In genomic region chr15:53059273-53060043, GRCh38 we compare ENCODE assay signal across 1 cellular context.
TF ChIP-seq lines count a peak whose summit lies in the region.

No MANE protein-coding gene starts in this region.

TF ChIP-seq in HepG2, 621 proteins besides CTCF, POLR2A, EP300 and RAD21 (continued from another document):
- TF ChIP-seq ZNF614 (CRISPR knock-in tag; IDR thresholded peaks at IDR 0.05; ENCODE audit: borderline replicate concordance) (no peak), FOXP1 (IDR thresholded peaks at IDR 0.05) (no peak), FOXP1 (CRISPR knock-in tag; IDR thresholded peaks at IDR 0.05) (peak; percentile 29; the same call in 1 of the 2 replicates), RERE (CRISPR knock-in tag; IDR thresholded peaks at IDR 0.05; ENCODE audit: low read depth) (no peak), ZNF256 (CRISPR knock-in tag; conservative IDR thresholded peaks at IDR 0.05) (no peak), ZNF710 (CRISPR knock-in tag; IDR thresholded peaks at IDR 0.05; ENCODE audit: borderline replicate concordance) (0 out of 2 replicates have a peak, but pooled peaks have one; percentile 42), BCL6 (CRISPR knock-in tag; IDR thresholded peaks at IDR 0.05) (peak; percentile 75), MAFG (CRISPR knock-in tag; IDR thresholded peaks at IDR 0.05) (no peak), ARID3A (IDR thresholded peaks at IDR 0.05; ENCODE audit: low read depth, low read length) (peak; percentile 44; the same call in 1 of the 2 replicates), ZNF660 (CRISPR knock-in tag; IDR thresholded peaks at IDR 0.05; ENCODE audit: borderline replicate concordance, low read depth) (no peak), ZNF280D (CRISPR knock-in tag; IDR thresholded peaks at IDR 0.05) (0 out of 2 replicates have a peak, but pooled peaks have one; percentile 43), FOXP4 (CRISPR knock-in tag; IDR thresholded peaks at IDR 0.05) (peak; percentile 29; the same call in 1 of the 2 replicates), HOMEZ (CRISPR knock-in tag; IDR thresholded peaks at IDR 0.05; ENCODE audit: low read depth) (peak; percentile 14; the same call in 1 of the 2 replicates), SMAD3 (CRISPR knock-in tag; IDR thresholded peaks at IDR 0.05) (peak; percentile 60; the same call in 1 of the 2 replicates), CENPBD1 (CRISPR knock-in tag; IDR thresholded peaks at IDR 0.05; ENCODE audit: borderline replicate concordance, low read depth) (no peak), ZKSCAN5 (CRISPR knock-in tag; IDR thresholded peaks at IDR 0.05) (no peak), MIXL1 (CRISPR knock-in tag; IDR thresholded peaks at IDR 0.05) (peak; percentile 68), REPIN1 (CRISPR knock-in tag; IDR thresholded peaks at IDR 0.05; ENCODE audit: borderline replicate concordance, low read depth) (no peak), CREM (IDR thresholded peaks at IDR 0.05) (peak; percentile 47; the same call in 1 of the 2 replicates), CREM (CRISPR knock-in tag; IDR thresholded peaks at IDR 0.05) (no peak), PRMT3 (CRISPR knock-in tag; IDR thresholded peaks at IDR 0.05; ENCODE audit: borderline replicate concordance, low read depth) (no peak), TEF (CRISPR knock-in tag; IDR thresholded peaks at IDR 0.05) (no peak), POGZ (CRISPR knock-in tag; IDR thresholded peaks at IDR 0.05) (peak; percentile 80; the same call in 1 of the 2 replicates)
